Comparison of ENCODE assay signal across 8 cellular contexts in genomic region chr20:58310291-58310782, GRCh38. TPM values are rescaled to one million over a fixed set of nuclear protein-coding genes. Genes with fewer than 3 reads are reported as not detected.
DNase-seq lines count a peak whose midpoint lies in the region; ATAC-seq and TF ChIP-seq lines count a peak whose summit lies in the region.

No MANE protein-coding gene starts in this region.

- H3K27me3 Mint-ChIP-seq in CD4-positive, CD25-positive, alpha-beta regulatory T cell, result no peaks in the 10 kb centered on the region
- H3K27me3 Mint-ChIP-seq in IgD-negative memory B cell, result no peaks in the 10 kb centered on the region

- H3K36me3 Mint-ChIP-seq in CD4-positive, CD25-positive, alpha-beta regulatory T cell, result peaks cover 20% of the 10 kb centered on the region
- H3K36me3 Mint-ChIP-seq in IgD-negative memory B cell, result peaks cover 4% of the 10 kb centered on the region

- peak in 2 of 3 donors; percentile 19 to 44 for DNase-seq in CD4-positive, CD25-positive, alpha-beta regulatory T cell
- DNase-seq in body of pancreas, result no peak
- DNase-seq in lung (ENCODE audit: low spot score), result no peak
- DNase-seq in vagina (ENCODE audit: extremely low spot score in 2 of 2), result no peak
- DNase-seq in NCI-H1436 (lab: John Stamatoyannopoulos, UW), result no peak
- DNase-seq in stimulated activated naive CD4-positive, alpha-beta T cell treated with Interleukin-2 at 50 U/mL for 16 hours (lab: John Stamatoyannopoulos, UW), result no peak

- peak overlapping the region; percentile 92 to 100 (median 96) for H3K4me3 Mint-ChIP-seq in CD4-positive, CD25-positive, alpha-beta regulatory T cell
- peak overlapping the region; percentile 89 to 98 (median 94) for H3K4me3 Mint-ChIP-seq in IgD-negative memory B cell

- peaks cover 59% of the 10 kb centered on the region for H3K4me1 ChIP-seq in CD4-positive, CD25-positive, alpha-beta regulatory T cell (ENCODE audit: control insufficient read depth, insufficient read depth, low read length, poor library complexity, severe bottlenecking)
- H3K4me1 ChIP-seq in body of pancreas (peaks cover 21% of the 10 kb centered on the region), lung (ENCODE audit: control insufficient read depth in 2 of 2, insufficient read depth in 2 of 2, low read length in 2 of 2) (peaks cover 0 to 4% of the 10 kb centered on the region in 2 donors), vagina (peaks cover 40% of the 10 kb centered on the region)

- ATAC-seq in CD4-positive, CD25-positive, alpha-beta regulatory T cell (ENCODE audit: low read depth in 2 of 2), result no peak
- ATAC-seq in body of pancreas (no peak), lung (ENCODE audit: insufficient read depth, low FRiP score) (no peak), HG03469 (IDR thresholded peaks at IDR 0.05; ENCODE audit: unreplicated experiment) (no peak)

- H3K4me3 ChIP-seq in CD4-positive, CD25-positive, alpha-beta regulatory T cell (ENCODE audit: low read depth, low read length), result peak overlapping the region; percentile 95
- peak overlapping the region; percentile 88 to 96 for H3K4me3 ChIP-seq in body of pancreas
- peak overlapping the region; percentile 99 for H3K4me3 ChIP-seq in lung
- peak overlapping the region; percentile 89 to 98 for H3K4me3 ChIP-seq in vagina

- H3K27ac Mint-ChIP-seq in CD4-positive, CD25-positive, alpha-beta regulatory T cell, result peak overlapping the region; percentile 87 to 94 (median 91)
- peak overlapping the region; percentile 90 to 97 (median 92) for H3K27ac Mint-ChIP-seq in IgD-negative memory B cell

- TF ChIP-seq CTCF in body of pancreas (IDR thresholded peaks at IDR 0.05) (no peak), lung (IDR thresholded peaks at IDR 0.05; ENCODE audit: control extremely low read depth, extremely low read depth) (no peak), vagina (IDR thresholded peaks at IDR 0.05) (no peak)

- no peak for TF ChIP-seq POLR2A in body of pancreas (IDR thresholded peaks at IDR 0.05)
- no peak for TF ChIP-seq POLR2A in vagina (IDR thresholded peaks at IDR 0.05)

- peaks cover 19 to 78% (median 47%) of the 10 kb centered on the region in 4 donors for H3K4me1 Mint-ChIP-seq in CD4-positive, CD25-positive, alpha-beta regulatory T cell
- peaks cover 28 to 43% (median 31%) of the 10 kb centered on the region in 3 donors for H3K4me1 Mint-ChIP-seq in IgD-negative memory B cell

- WGBS in body of pancreas, 2 donors, result 0% methylated on average over 1 of the region's 1 CpG
- WGBS in lung, 2 donors, result 6 to 12% methylated on average over 1 of the region's 1 CpG

- H3K9me3 Mint-ChIP-seq in CD4-positive, CD25-positive, alpha-beta regulatory T cell, result peaks cover 0 to 1% (median 0%) of the 10 kb centered on the region in 7 donors
- no peaks in the 10 kb centered on the region for H3K9me3 Mint-ChIP-seq in IgD-negative memory B cell

- intact Hi-C loops in body of pancreas (cut with DNase I) (no loop called here), vagina (cut with DNase I) (no loop called here)

- H3K9me3 ChIP-seq in CD4-positive, CD25-positive, alpha-beta regulatory T cell (ENCODE audit: control insufficient read depth in 2 of 2, low read length in 2 of 2), result no peaks in the 10 kb centered on the region
- H3K9me3 ChIP-seq in body of pancreas, result no peaks in the 10 kb centered on the region
- H3K9me3 ChIP-seq in lung (ENCODE audit: control insufficient read depth in 2 of 2, insufficient read depth in 1 of 2, low read length in 1 of 2), result no peaks in the 10 kb centered on the region
- no peaks in the 10 kb centered on the region for H3K9me3 ChIP-seq in vagina

- H3K27me3 ChIP-seq in CD4-positive, CD25-positive, alpha-beta regulatory T cell (ENCODE audit: control insufficient read depth, insufficient read depth, low read length), result no peaks in the 10 kb centered on the region
- no peaks in the 10 kb centered on the region for H3K27me3 ChIP-seq in body of pancreas
- no peaks in the 10 kb centered on the region for H3K27me3 ChIP-seq in lung (ENCODE audit: control insufficient read depth, insufficient read depth)
- no peaks in the 10 kb centered on the region for H3K27me3 ChIP-seq in vagina

- H3K27ac ChIP-seq in CD4-positive, CD25-positive, alpha-beta regulatory T cell (ENCODE audit: insufficient read depth, low read length, poor library complexity, severe bottlenecking), result peak overlapping the region; percentile 92
- H3K27ac ChIP-seq in body of pancreas (peak overlapping the region in 3 of 4 donors; percentile 69 to 85 (median 83)), lung (ENCODE audit: low read depth in 1 of 2, low read length in 1 of 2) (peak overlapping the region; percentile 93), vagina (peak overlapping the region; percentile 87)

- peaks cover 20% of the 10 kb centered on the region for H3K36me3 ChIP-seq in CD4-positive, CD25-positive, alpha-beta regulatory T cell (ENCODE audit: control insufficient read depth, insufficient read depth, low read length)
- H3K36me3 ChIP-seq in body of pancreas (replicated peaks in 1 of 2; ENCODE audit: insufficient read depth in 1 of 2, low read depth in 2 of 2) (peaks cover 0 to 2% of the 10 kb centered on the region in 2 donors), lung (ENCODE audit: control insufficient read depth in 2 of 2, insufficient read depth in 2 of 2, low read length in 2 of 2) (peaks cover 0 to 17% of the 10 kb centered on the region in 2 donors), vagina (peaks cover 0 to 14% of the 10 kb centered on the region in 2 donors)

RNA-seq across cellular contexts. Expression of gene RAB22A, which starts 0.8 kb away (rescaled TPM):
- total RNA-seq in CD4-positive, CD25-positive, alpha-beta regulatory T cell, result 21.9 TPM
- polyA plus RNA-seq in CD4-positive, CD25-positive, alpha-beta regulatory T cell, result 10 to 100 TPM; 11.3 to 13.2 (median 12.5) TPM
- polyA plus RNA-seq in IgD-negative memory B cell, result 11.2 TPM
- total RNA-seq in body of pancreas, result 1 to 10 TPM; 6.3 to 9.1 TPM
- total RNA-seq in lung, result 10 to 100 TPM; 19.5 to 25.1 TPM
- polyA plus RNA-seq in lung, result 1 to 10 TPM; 6.0 to 6.1 TPM
- 15.2 TPM for total RNA-seq in vagina

Comparison
In these comparisons a context has a peak if more than half of its experiments do, and no peak if none do; other contexts are left out.
1. DNase-seq: peak in CD4-positive, CD25-positive, alpha-beta regulatory T cell (2 of 3); none in body of pancreas (0 of 4), lung (single experiment), vagina (0 of 2), NCI-H1436 (single experiment) and stimulated activated naive CD4-positive, alpha-beta T cell treated with Interleukin-2 at 50 U/mL for 16 hours (single experiment).
2. Peak in every context shown above with its lines, with median percentiles within 50 percentile points of each other: H3K27ac ChIP-seq and H3K4me3 ChIP-seq.